In genomic region chr4:140156529-140157171, GRCh38 we compare ENCODE assay signal across 8 cellular contexts.
DNase-seq lines count a peak whose midpoint lies in the region; ATAC-seq and TF ChIP-seq lines count a peak whose summit lies in the region.

No MANE protein-coding gene starts in this region.

- H3K4me3 Mint-ChIP-seq in nephron progenitor cell, result no peak overlapping the region

- H3K36me3 Mint-ChIP-seq in nephron progenitor cell (ENCODE audit: low read depth), result no peaks in the 10 kb centered on the region

- TF ChIP-seq CTCF in GM12864 (IDR thresholded peaks at IDR 0.05; ENCODE audit: low read depth, low read length, missing control alignments) (no peak), nephron progenitor cell (IDR thresholded peaks at IDR 0.05) (no peak)

- ATAC-seq in GM21528 (IDR thresholded peaks at IDR 0.05; ENCODE audit: low FRiP score, unreplicated experiment) (peak; percentile 53), GM21723 (IDR thresholded peaks at IDR 0.05; ENCODE audit: unreplicated experiment) (no peak)

- DNase-seq in GM12864 (ENCODE audit: low read depth), result peak; percentile 19
- DNase-seq in KG1 (lab: John Stamatoyannopoulos, UW), result peak; percentile 46
- DNase-seq in activated naive CD8-positive, alpha-beta T cell treated with anti-CD3 and anti-CD28 coated beads, Interleukin-2, amount 50 U/mL, for 16 hours (ENCODE audit: low read depth, low spot score), result peak; percentile 7
- DNase-seq in AG08396 (ENCODE audit: low spot score), result no peak
- DNase-seq in activated gamma-delta T cell (lab: John Stamatoyannopoulos, UW), result no peak
- DNase-seq in nephron progenitor cell, result no peak

- H3K27ac Mint-ChIP-seq in nephron progenitor cell, result no peak overlapping the region

- peaks cover 1% of the 10 kb centered on the region for H3K9me3 Mint-ChIP-seq in nephron progenitor cell

- H3K4me3 ChIP-seq in GM12864 (ENCODE audit: low read depth, low read length), result no peak overlapping the region

- H3K4me1 Mint-ChIP-seq in nephron progenitor cell, result peaks cover 17% of the 10 kb centered on the region

- H3K27me3 Mint-ChIP-seq in nephron progenitor cell (ENCODE audit: low read depth, poor library complexity), result peaks cover 3% of the 10 kb centered on the region

Comparison
In these comparisons a context has a peak if more than half of its experiments do, and no peak if none do; other contexts are left out.
1. DNase-seq: peak in GM12864 (single experiment), KG1 (single experiment) and activated naive CD8-positive, alpha-beta T cell treated with anti-CD3 and anti-CD28 coated beads, Interleukin-2, amount 50 U/mL, for 16 hours (single experiment); none in AG08396 (single experiment), activated gamma-delta T cell (single experiment) and nephron progenitor cell (single experiment).